In the genomic region with DNA sequence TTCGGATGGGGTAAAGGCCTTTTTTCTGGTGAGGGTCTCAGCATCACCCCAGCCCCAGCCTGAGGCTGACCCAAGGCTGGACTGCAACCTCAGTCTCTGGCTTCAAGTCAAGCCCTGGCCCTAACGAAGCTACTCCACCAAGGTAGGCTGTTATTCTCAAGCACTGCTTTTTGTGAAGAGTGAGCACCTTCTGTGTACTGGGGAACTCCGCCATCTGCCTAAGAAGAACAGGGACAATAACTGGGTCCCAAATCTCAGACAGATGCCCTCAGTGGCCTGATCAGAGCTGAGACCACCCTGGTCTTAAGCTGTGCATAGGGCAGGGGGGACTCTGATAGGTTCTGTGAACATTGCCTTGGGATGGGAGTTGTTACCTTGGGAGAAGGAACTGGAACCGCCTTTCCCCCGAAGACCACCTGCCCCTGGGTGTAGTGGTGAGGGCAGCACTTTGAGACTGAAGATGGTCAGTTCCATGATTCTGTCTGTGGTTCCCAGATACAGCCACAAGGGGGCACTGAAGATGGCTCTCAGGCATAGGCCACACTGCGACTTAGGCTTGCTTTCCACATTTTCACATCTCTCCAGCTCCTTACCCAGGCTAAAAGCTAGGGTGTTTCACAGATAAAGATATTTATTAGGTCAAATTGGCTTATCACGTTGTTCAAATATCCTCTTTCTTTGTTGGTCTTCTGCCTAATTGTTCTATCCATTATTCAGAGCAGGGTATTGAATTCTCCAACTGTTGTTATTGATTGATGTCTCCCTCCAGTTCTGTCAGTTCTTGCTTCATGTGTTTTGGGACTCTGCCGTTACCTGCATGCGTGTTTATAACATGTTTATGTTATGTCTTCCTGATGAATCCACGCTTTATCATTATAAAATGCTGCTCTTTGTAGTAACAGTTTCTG, we compare ENCODE assay signal across 1 cellular context.
TF ChIP-seq lines count a peak whose summit lies in the region.

No MANE protein-coding gene starts in this region.

TF ChIP-seq in SK-N-SH treated with all-trans-retinoic acid at 6 μM for 48 hours, 23 proteins besides CTCF, POLR2A, EP300 and RAD21 (continued from another document):
- TF ChIP-seq, protein P1, sequence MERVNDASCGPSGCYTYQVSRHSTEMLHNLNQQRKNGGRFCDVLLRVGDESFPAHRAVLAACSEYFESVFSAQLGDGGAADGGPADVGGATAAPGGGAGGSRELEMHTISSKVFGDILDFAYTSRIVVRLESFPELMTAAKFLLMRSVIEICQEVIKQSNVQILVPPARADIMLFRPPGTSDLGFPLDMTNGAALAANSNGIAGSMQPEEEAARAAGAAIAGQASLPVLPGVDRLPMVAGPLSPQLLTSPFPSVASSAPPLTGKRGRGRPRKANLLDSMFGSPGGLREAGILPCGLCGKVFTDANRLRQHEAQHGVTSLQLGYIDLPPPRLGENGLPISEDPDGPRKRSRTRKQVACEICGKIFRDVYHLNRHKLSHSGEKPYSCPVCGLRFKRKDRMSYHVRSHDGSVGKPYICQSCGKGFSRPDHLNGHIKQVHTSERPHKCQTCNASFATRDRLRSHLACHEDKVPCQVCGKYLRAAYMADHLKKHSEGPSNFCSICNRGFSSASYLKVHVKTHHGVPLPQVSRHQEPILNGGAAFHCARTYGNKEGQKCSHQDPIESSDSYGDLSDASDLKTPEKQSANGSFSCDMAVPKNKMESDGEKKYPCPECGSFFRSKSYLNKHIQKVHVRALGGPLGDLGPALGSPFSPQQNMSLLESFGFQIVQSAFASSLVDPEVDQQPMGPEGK (CRISPR knock-in tag; IDR thresholded peaks at IDR 0.05; ENCODE audit: borderline replicate concordance) = no peak
TF ChIP-seq in SK-N-SH treated with all-trans-retinoic acid at 6 μM for 48 hours: peak in this region for 0.
